Comparison of ENCODE assay signal across 10 cellular contexts in genomic region chr3:171469376-171469775, GRCh38.
"Had no signal": no experiment of that assay in that cellular context is flagged by ENCODE, and none has a peak within 500 bp of the region (broad histone marks: within the 10 kb centered on the region; RNA-seq: fewer than 3 reads in every experiment).

No MANE protein-coding gene starts in this region.

- H3K4me3 ChIP-seq: GM23248, HAP-1 had no signal

- H3K27ac ChIP-seq: GM23248 had no signal

- DNase-seq: GM23248, GOT3, H7, H9, HCEC 1CT, HFFc6 had no signal

- H3K36me3 ChIP-seq: HAP-1 had no signal

- H2AFZ ChIP-seq: GM23248 had no signal

- H3K27ac Mint-ChIP-seq: H9, HFFc6 had no signal

- H3K9ac ChIP-seq: GM23248 had no signal

- H3K9me3 Mint-ChIP-seq: HFFc6 had no signal

- H3K9me3 ChIP-seq: HAP-1 had no signal

- FAIRE-seq: H1, H54 had no signal

- ATAC-seq: HCT116 had no signal

- H3K4me3 Mint-ChIP-seq: H9, HFFc6 had no signal
